In genomic region chr4:98657531-98658286, GRCh38 we compare ENCODE assay signal across 8 cellular contexts. TPM values are rescaled to one million over a fixed set of nuclear protein-coding genes. Genes with fewer than 3 reads are reported as not detected.
DNase-seq lines count a peak whose midpoint lies in the region; ATAC-seq and TF ChIP-seq lines count a peak whose summit lies in the region.

No MANE protein-coding gene starts in this region.

- H2BK15ac ChIP-seq in H9 (ENCODE audit: low read depth, low read length), result no peak overlapping the region

- no peak overlapping the region for H3K56ac ChIP-seq in H9 (ENCODE audit: insufficient read length, low read depth, low read length)

- H3K4me2 ChIP-seq in DOHH2 (ENCODE audit: low read length) (peak overlapping the region; percentile 39), H9 (ENCODE audit: insufficient read depth, insufficient read length, low read length) (peak overlapping the region; percentile 91)

- no peak overlapping the region for H4K8ac ChIP-seq in H9 (replicated peaks; ENCODE audit: insufficient read length, low read depth, low read length)

- no peak overlapping the region for H3K23ac ChIP-seq in H9 (ENCODE audit: insufficient read length, low read depth, low read length)

- no peak for TF ChIP-seq CTCF in DOHH2 (IDR thresholded peaks at IDR 0.05; ENCODE audit: low read depth, low read length, poor library complexity, severe bottlenecking)
- no peak for TF ChIP-seq CTCF in H9 (conservative IDR thresholded peaks at IDR 0.05)
- no peak for TF ChIP-seq CTCF in lung (IDR thresholded peaks at IDR 0.05; ENCODE audit: control extremely low read depth, extremely low read depth)

- H3T11ph ChIP-seq in H9 (ENCODE audit: low read length), result no peak overlapping the region

- peak overlapping the region; percentile 38 for H3K9ac ChIP-seq in H9 (ENCODE audit: extremely low read depth, insufficient read length, low read length)
- peak overlapping the region; percentile 50 to 58 for H3K9ac ChIP-seq in duodenal mucosa (ENCODE audit: low read depth in 1 of 2, low read length in 2 of 2)

- no peak overlapping the region for H2BK5ac ChIP-seq in H9 (ENCODE audit: insufficient read length, low read length)

- peaks cover 54 to 55% of the 10 kb centered on the region in 2 experiments for H3K4me1 Mint-ChIP-seq in H9

- peaks cover 21% of the 10 kb centered on the region for H3K23me2 ChIP-seq in H9 (ENCODE audit: insufficient read length, low read depth, low read length, poor library complexity, severe bottlenecking)

- WGBS in H9 (ENCODE audit: extremely low coverage, insufficient read length, low lambda C conversion rate), result no CpG with 5 or more reads among the region's 46 CpGs
- 1% methylated on average over 46 of the region's 46 CpGs for WGBS in lung, 2 donors

- H3K27me3 ChIP-seq in DOHH2 (ENCODE audit: control insufficient read depth, low read length), result peaks cover 43% of the 10 kb centered on the region
- H3K27me3 ChIP-seq in H9 (ENCODE audit: insufficient read depth, low read length), result peaks cover 5% of the 10 kb centered on the region; the same call in 1 of the 2 replicates
- peaks cover 21 to 30% of the 10 kb centered on the region in 2 donors for H3K27me3 ChIP-seq in duodenal mucosa (ENCODE audit: control insufficient read depth in 1 of 2, insufficient read depth in 2 of 2, low read length in 2 of 2)
- no peaks in the 10 kb centered on the region for H3K27me3 ChIP-seq in lung (ENCODE audit: control insufficient read depth, insufficient read depth)

- H3K27ac ChIP-seq in DOHH2 (ENCODE audit: low read depth, low read length) (no peak overlapping the region), H9 (ENCODE audit: insufficient read length, low read depth, low read length) (no peak overlapping the region), duodenal mucosa (ENCODE audit: low read depth, low read length) (no peak overlapping the region), lung (ENCODE audit: low read depth in 1 of 2, low read length in 1 of 2) (peak overlapping the region in 1 of 2 donors; percentile 57)

- H3K36me3 Mint-ChIP-seq in H9 (ENCODE audit: insufficient read depth in 1 of 3, low read depth in 3 of 3), result peaks cover 0 to 3% (median 0%) of the 10 kb centered on the region in 3 experiments; a peak in 1 of 7 replicates

- no peaks in the 10 kb centered on the region for H3K79me1 ChIP-seq in H9 (ENCODE audit: insufficient read depth, low read depth, low read length, poor library complexity, severe bottlenecking)

- peak overlapping the region in 2 of 3 experiments; percentile 65 to 68; a peak in 4 of 7 replicates for H3K27ac Mint-ChIP-seq in H9

- no peaks in the 10 kb centered on the region for H3F3A ChIP-seq in DOHH2 (ENCODE audit: control insufficient read depth, insufficient read depth)

- ATAC-seq in lung (ENCODE audit: insufficient read depth, low FRiP score), result peak; percentile 10
- no peak for ATAC-seq in GM18870 (IDR thresholded peaks at IDR 0.05; ENCODE audit: unreplicated experiment)

- no peaks in the 10 kb centered on the region for H3K36me3 ChIP-seq in DOHH2 (ENCODE audit: control insufficient read depth, low read length)
- no peaks in the 10 kb centered on the region for H3K36me3 ChIP-seq in duodenal mucosa (ENCODE audit: control insufficient read depth in 1 of 2, insufficient read depth in 2 of 2, low read length in 2 of 2)
- no peaks in the 10 kb centered on the region for H3K36me3 ChIP-seq in lung (ENCODE audit: control insufficient read depth in 2 of 2, insufficient read depth in 2 of 2, low read length in 2 of 2)

- H3K18ac ChIP-seq in H9 (ENCODE audit: insufficient read length, low read depth, low read length), result no peak overlapping the region

- no peak overlapping the region for H4K91ac ChIP-seq in H9 (ENCODE audit: insufficient read length, low read depth, low read length)

- no peak overlapping the region for H2BK20ac ChIP-seq in H9 (ENCODE audit: low read depth, low read length, poor library complexity, severe bottlenecking)

- no peak overlapping the region for H2BK12ac ChIP-seq in H9 (ENCODE audit: insufficient read length, low read depth, low read length)

- no peak overlapping the region for H3K14ac ChIP-seq in H9 (ENCODE audit: insufficient read depth, low read length)

- no peaks in the 10 kb centered on the region for H3K9me2 ChIP-seq in DOHH2 (replicated peaks; ENCODE audit: control insufficient read depth, low read length)

- no peak overlapping the region for H2AK5ac ChIP-seq in H9 (ENCODE audit: insufficient read length, low read length)

- H4K5ac ChIP-seq in H9 (ENCODE audit: insufficient read length, low read depth, low read length), result no peak overlapping the region

- no peak overlapping the region for H2AFZ ChIP-seq in H9 (ENCODE audit: low read length)

- no peak overlapping the region for H2BK120ac ChIP-seq in H9 (ENCODE audit: low read depth, low read length, poor library complexity, severe bottlenecking)

- H3K9me3 ChIP-seq in DOHH2 (ENCODE audit: control insufficient read depth, insufficient read depth, low read length) (no peaks in the 10 kb centered on the region; the same call in 1 of the 2 replicates), H9 (ENCODE audit: control insufficient read depth, low read depth, low read length) (no peaks in the 10 kb centered on the region), duodenal mucosa (ENCODE audit: control insufficient read depth in 1 of 2, low read length in 2 of 2) (no peaks in the 10 kb centered on the region), lung (ENCODE audit: control insufficient read depth in 2 of 2, insufficient read depth in 1 of 2, low read length in 1 of 2) (peaks cover 0 to 2% of the 10 kb centered on the region in 2 donors)

- H3K27me3 Mint-ChIP-seq in H9 (ENCODE audit: low read depth), result peaks cover 56% of the 10 kb centered on the region

- no peaks in the 10 kb centered on the region; a peak in 2 of 5 replicates for H3K9me3 Mint-ChIP-seq in H9

- peak overlapping the region; percentile 75 to 92 for H3K4me3 Mint-ChIP-seq in H9

- DNase-seq in H9 (peak; percentile 68), NCI-H128 (lab: John Stamatoyannopoulos, UW; ENCODE audit: unreplicated experiment) (peak; percentile 35), lung (ENCODE audit: low spot score) (no peak)
- peak in 3 of 4 experiments; percentile 2 to 31 (median 28) for DNase-seq in activated CD4-positive, CD25-positive, alpha-beta regulatory T cell (lab: John Stamatoyannopoulos, UW)
- peak; percentile 16 for DNase-seq in stimulated activated CD8-positive, alpha-beta memory T cell treated with anti-CD3 and anti-CD28 coated beads, Interleukin-4, amount 100 ng/mL, for 24 hours (ENCODE audit: low read depth)

- H3K4me3 ChIP-seq in DOHH2 (ENCODE audit: low read length) (peak overlapping the region; percentile 30; the same call in 1 of the 2 replicates), duodenal mucosa (ENCODE audit: low read depth in 1 of 2, low read length in 2 of 2) (peak overlapping the region; percentile 70 to 79), lung (peak overlapping the region; percentile 79)

- H3K4me1 ChIP-seq in DOHH2 (ENCODE audit: control insufficient read depth, low read length) (no peaks in the 10 kb centered on the region), H9 (ENCODE audit: insufficient read depth, low read length) (no peaks in the 10 kb centered on the region; the same call in 1 of the 2 replicates), duodenal mucosa (ENCODE audit: control insufficient read depth in 1 of 2, insufficient read depth in 2 of 2, low read length in 2 of 2) (peaks cover 25 to 29% of the 10 kb centered on the region in 2 donors), lung (ENCODE audit: control insufficient read depth in 2 of 2, insufficient read depth in 2 of 2, low read length in 2 of 2) (peaks cover 4 to 11% of the 10 kb centered on the region in 2 donors)

- H3K4ac ChIP-seq in H9 (ENCODE audit: low read depth, low read length), result no peak overlapping the region

- no peaks in the 10 kb centered on the region for H4K20me1 ChIP-seq in DOHH2 (ENCODE audit: control insufficient read depth, insufficient read depth, low read depth, low read length)
- no peaks in the 10 kb centered on the region for H4K20me1 ChIP-seq in H9 (ENCODE audit: control insufficient read depth, insufficient read depth, insufficient read length)

- H3K79me2 ChIP-seq in DOHH2 (ENCODE audit: control insufficient read depth, low read length), result no peaks in the 10 kb centered on the region
- no peaks in the 10 kb centered on the region; the same call in 1 of the 2 replicates for H3K79me2 ChIP-seq in H9 (ENCODE audit: insufficient read depth, low read length)

RNA-seq across cellular contexts. Expression of gene TSPAN5, which starts 0.7 kb away (rescaled TPM):
- 6.4 and 7.0 TPM in 2 replicates for total RNA-seq in H9 (2021)
- total RNA-seq in lung, result 10 to 100 TPM in 1 of 2 donors, 1 to 10 TPM in 1; 8.8 to 24.5 TPM
- polyA plus RNA-seq in lung, result 1 to 10 TPM; 1.8 to 3.9 TPM
